1 cellular context compared by ENCODE assay signal in the genomic region with DNA sequence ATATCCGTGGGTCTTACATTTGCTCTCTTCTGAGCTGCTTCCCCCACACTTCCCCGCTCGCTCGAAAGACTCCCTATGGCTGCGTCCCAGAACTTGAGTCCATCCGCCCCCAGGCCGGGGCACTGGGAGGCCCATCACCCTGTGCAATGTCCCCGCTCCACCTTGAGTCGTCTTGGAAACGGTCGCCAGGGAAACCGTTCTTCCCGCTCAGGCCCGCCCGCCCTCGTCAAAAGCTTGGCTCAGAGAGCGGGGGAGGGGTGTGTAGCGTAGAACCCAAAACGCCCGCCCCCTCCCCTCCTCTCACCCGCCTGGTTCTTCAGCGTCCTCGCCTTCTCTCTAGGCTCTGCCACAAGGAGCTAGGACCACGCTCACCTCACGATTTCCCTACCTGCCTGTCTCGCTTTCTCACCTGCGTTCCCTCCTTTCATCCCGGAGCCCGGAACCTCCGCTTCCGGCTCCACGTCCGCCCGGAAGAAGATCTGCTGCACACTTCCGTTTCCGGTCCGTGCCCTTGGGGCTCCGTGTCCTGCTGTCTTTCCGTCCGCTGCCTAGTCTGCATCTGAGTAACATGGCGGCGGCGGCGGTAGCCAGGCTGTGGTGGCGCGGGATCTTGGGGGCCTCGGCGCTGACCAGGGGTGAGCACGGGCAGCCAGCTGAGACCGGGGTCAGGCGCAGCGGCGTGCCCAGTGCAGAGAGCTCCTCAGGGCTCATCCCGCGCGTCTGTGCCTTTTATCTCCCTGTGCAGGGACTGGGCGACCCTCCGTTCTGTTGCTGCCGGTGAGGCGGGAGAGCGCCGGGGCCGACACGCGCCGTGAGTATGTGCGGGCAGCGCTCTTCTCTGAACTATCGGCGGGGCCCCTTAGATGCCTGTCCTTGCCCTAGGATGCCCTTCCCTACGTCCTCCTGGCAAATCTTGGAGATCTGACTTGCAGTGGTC.
TF ChIP-seq lines count a peak whose summit lies in the region.

A gene (minus strand): TSS at position 447 of the 937 bp plus-strand sequence. CDS start 19 bp downstream, at position 428.
A gene (plus strand): TSS at position 551 of the 937 bp plus-strand sequence. CDS start 18 bp downstream, at position 569.

TF ChIP-seq in HepG2, 621 proteins besides CTCF, POLR2A, EP300 and RAD21 (continued from another document and continues in another):
- TF ChIP-seq, protein P1, sequence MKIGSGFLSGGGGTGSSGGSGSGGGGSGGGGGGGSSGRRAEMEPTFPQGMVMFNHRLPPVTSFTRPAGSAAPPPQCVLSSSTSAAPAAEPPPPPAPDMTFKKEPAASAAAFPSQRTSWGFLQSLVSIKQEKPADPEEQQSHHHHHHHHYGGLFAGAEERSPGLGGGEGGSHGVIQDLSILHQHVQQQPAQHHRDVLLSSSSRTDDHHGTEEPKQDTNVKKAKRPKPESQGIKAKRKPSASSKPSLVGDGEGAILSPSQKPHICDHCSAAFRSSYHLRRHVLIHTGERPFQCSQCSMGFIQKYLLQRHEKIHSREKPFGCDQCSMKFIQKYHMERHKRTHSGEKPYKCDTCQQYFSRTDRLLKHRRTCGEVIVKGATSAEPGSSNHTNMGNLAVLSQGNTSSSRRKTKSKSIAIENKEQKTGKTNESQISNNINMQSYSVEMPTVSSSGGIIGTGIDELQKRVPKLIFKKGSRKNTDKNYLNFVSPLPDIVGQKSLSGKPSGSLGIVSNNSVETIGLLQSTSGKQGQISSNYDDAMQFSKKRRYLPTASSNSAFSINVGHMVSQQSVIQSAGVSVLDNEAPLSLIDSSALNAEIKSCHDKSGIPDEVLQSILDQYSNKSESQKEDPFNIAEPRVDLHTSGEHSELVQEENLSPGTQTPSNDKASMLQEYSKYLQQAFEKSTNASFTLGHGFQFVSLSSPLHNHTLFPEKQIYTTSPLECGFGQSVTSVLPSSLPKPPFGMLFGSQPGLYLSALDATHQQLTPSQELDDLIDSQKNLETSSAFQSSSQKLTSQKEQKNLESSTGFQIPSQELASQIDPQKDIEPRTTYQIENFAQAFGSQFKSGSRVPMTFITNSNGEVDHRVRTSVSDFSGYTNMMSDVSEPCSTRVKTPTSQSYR (CRISPR knock-in tag; IDR thresholded peaks at IDR 0.05; ENCODE audit: borderline replicate concordance), result peak; percentile 96
- peak; percentile 82 for TF ChIP-seq ZKSCAN8 (CRISPR knock-in tag; IDR thresholded peaks at IDR 0.05; ENCODE audit: borderline replicate concordance)
- TF ChIP-seq SUZ12 (IDR thresholded peaks at IDR 0.05; ENCODE audit: low read depth, low read length), result no peak
- TF ChIP-seq, protein P2, sequence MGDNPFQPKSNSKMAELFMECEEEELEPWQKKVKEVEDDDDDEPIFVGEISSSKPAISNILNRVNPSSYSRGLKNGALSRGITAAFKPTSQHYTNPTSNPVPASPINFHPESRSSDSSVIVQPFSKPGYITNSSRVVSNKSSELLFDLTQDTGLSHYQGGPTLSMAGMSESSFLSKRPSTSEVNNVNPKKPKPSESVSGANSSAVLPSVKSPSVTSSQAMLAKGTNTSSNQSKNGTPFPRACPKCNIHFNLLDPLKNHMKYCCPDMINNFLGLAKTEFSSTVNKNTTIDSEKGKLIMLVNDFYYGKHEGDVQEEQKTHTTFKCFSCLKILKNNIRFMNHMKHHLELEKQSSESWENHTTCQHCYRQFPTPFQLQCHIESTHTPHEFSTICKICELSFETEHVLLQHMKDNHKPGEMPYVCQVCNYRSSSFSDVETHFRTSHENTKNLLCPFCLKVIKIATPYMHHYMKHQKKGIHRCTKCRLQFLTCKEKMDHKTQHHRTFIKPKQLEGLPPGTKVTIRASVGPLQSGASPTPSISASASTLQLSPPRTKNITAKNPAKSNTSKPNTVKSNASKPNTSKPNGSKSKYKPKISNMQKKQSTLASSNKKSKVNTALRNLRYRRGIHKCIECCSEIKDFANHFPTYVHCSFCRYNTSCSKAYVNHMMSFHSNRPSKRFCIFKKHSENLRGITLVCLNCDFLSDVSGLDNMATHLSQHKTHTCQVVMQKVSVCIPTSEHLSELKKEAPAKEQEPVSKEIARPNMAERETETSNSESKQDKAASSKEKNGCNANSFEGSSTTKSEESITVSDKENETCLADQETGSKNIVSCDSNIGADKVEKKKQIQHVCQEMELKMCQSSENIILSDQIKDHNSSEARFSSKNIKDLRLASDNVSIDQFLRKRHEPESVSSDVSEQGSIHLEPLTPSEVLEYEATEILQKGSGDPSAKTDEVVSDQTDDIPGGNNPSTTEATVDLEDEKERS (CRISPR knock-in tag; IDR thresholded peaks at IDR 0.05), result no peak
- TF ChIP-seq ZNF501 (CRISPR knock-in tag; IDR thresholded peaks at IDR 0.05), result peak; percentile 99
- no peak for TF ChIP-seq ISL2 (CRISPR knock-in tag; IDR thresholded peaks at IDR 0.05)
- no peak for TF ChIP-seq MAFG (CRISPR knock-in tag; IDR thresholded peaks at IDR 0.05)
- no peak for TF ChIP-seq KLF9 (CRISPR knock-in tag; IDR thresholded peaks at IDR 0.05; ENCODE audit: low read depth)
- no peak for TF ChIP-seq ZNF562 (CRISPR knock-in tag; IDR thresholded peaks at IDR 0.05; ENCODE audit: borderline replicate concordance)
- TF ChIP-seq, protein P3, sequence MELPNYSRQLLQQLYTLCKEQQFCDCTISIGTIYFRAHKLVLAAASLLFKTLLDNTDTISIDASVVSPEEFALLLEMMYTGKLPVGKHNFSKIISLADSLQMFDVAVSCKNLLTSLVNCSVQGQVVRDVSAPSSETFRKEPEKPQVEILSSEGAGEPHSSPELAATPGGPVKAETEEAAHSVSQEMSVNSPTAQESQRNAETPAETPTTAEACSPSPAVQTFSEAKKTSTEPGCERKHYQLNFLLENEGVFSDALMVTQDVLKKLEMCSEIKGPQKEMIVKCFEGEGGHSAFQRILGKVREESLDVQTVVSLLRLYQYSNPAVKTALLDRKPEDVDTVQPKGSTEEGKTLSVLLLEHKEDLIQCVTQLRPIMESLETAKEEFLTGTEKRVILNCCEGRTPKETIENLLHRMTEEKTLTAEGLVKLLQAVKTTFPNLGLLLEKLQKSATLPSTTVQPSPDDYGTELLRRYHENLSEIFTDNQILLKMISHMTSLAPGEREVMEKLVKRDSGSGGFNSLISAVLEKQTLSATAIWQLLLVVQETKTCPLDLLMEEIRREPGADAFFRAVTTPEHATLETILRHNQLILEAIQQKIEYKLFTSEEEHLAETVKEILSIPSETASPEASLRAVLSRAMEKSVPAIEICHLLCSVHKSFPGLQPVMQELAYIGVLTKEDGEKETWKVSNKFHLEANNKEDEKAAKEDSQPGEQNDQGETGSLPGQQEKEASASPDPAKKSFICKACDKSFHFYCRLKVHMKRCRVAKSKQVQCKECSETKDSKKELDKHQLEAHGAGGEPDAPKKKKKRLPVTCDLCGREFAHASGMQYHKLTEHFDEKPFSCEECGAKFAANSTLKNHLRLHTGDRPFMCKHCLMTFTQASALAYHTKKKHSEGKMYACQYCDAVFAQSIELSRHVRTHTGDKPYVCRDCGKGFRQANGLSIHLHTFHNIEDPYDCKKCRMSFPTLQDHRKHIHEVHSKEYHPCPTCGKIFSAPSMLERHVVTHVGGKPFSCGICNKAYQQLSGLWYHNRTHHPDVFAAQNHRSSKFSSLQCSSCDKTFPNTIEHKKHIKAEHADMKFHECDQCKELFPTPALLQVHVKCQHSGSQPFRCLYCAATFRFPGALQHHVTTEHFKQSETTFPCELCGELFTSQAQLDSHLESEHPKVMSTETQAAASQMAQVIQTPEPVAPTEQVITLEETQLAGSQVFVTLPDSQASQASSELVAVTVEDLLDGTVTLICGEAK (IDR thresholded peaks at IDR 0.05), result peak; percentile 99
- TF ChIP-seq, protein P3 (CRISPR knock-in tag; IDR thresholded peaks at IDR 0.05), result peak; percentile 89
- no peak for TF ChIP-seq PLRG1 (conservative IDR thresholded peaks at IDR 0.05)
- TF ChIP-seq ADNP (CRISPR knock-in tag; IDR thresholded peaks at IDR 0.05), result no peak
- TF ChIP-seq ZNF546 (CRISPR knock-in tag; conservative IDR thresholded peaks at IDR 0.05), result peak; percentile 94; the same call in 1 of the 2 replicates
- peak; percentile 49 for TF ChIP-seq ZNF781 (CRISPR knock-in tag; IDR thresholded peaks at IDR 0.05; ENCODE audit: borderline replicate concordance, not compliant biosample characterization)
- 0 out of 2 replicates have a peak, but pooled peaks have one; percentile 24 for TF ChIP-seq BHLHE40 (IDR thresholded peaks at IDR 0.05; ENCODE audit: low read length)
- peak; percentile 88 for TF ChIP-seq MIXL1 (CRISPR knock-in tag; IDR thresholded peaks at IDR 0.05)
- TF ChIP-seq MAZ (IDR thresholded peaks at IDR 0.05; ENCODE audit: borderline replicate concordance, low read depth, low read length), result peak; percentile 61; the same call in 1 of the 2 replicates
- TF ChIP-seq MAZ (CRISPR knock-in tag; IDR thresholded peaks at IDR 0.05; ENCODE audit: low read depth), result peak; percentile 82; the same call in 1 of the 2 replicates
- TF ChIP-seq JUNB (CRISPR knock-in tag; IDR thresholded peaks at IDR 0.05; ENCODE audit: borderline replicate concordance), result peak; percentile 29
- TF ChIP-seq, protein P4, sequence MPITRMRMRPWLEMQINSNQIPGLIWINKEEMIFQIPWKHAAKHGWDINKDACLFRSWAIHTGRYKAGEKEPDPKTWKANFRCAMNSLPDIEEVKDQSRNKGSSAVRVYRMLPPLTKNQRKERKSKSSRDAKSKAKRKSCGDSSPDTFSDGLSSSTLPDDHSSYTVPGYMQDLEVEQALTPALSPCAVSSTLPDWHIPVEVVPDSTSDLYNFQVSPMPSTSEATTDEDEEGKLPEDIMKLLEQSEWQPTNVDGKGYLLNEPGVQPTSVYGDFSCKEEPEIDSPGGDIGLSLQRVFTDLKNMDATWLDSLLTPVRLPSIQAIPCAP (CRISPR knock-in tag; IDR thresholded peaks at IDR 0.05; ENCODE audit: low read depth), result no peak
- TF ChIP-seq DNMT1 (CRISPR knock-in tag; IDR thresholded peaks at IDR 0.05), result no peak; the same call in 1 of the 2 replicates
- TF ChIP-seq PHB2 (IDR thresholded peaks at IDR 0.05; ENCODE audit: partially characterized antibody), result no peak
- TF ChIP-seq ZMYM3 (CRISPR knock-in tag; IDR thresholded peaks at IDR 0.05), result peak; percentile 67; the same call in 1 of the 2 replicates
- TF ChIP-seq MTA3 (CRISPR knock-in tag; IDR thresholded peaks at IDR 0.05), result no peak
- TF ChIP-seq ZSCAN25 (CRISPR knock-in tag; IDR thresholded peaks at IDR 0.05), result no peak
- TF ChIP-seq, protein P5, sequence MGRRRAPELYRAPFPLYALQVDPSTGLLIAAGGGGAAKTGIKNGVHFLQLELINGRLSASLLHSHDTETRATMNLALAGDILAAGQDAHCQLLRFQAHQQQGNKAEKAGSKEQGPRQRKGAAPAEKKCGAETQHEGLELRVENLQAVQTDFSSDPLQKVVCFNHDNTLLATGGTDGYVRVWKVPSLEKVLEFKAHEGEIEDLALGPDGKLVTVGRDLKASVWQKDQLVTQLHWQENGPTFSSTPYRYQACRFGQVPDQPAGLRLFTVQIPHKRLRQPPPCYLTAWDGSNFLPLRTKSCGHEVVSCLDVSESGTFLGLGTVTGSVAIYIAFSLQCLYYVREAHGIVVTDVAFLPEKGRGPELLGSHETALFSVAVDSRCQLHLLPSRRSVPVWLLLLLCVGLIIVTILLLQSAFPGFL (CRISPR knock-in tag; IDR thresholded peaks at IDR 0.05), result no peak
- peak; percentile 97 for TF ChIP-seq ZNF709 (CRISPR knock-in tag; IDR thresholded peaks at IDR 0.05)
- 0 out of 2 replicates have a peak, but pooled peaks have one; percentile 9 for TF ChIP-seq NFYB (CRISPR knock-in tag; IDR thresholded peaks at IDR 0.05)
- no peak for TF ChIP-seq TBX3 (IDR thresholded peaks at IDR 0.05; ENCODE audit: borderline replicate concordance)
- TF ChIP-seq HOXA9 (CRISPR knock-in tag; IDR thresholded peaks at IDR 0.05; ENCODE audit: borderline replicate concordance), result no peak; the same call in 1 of the 2 replicates
